ENCODE assay signal across 1 cellular context in genomic region chr15:101652098-101652782, GRCh38.
TF ChIP-seq lines count a peak whose summit lies in the region.

TSS of gene TM2D3 (minus strand) at chr15:101652381. CDS start at chr15:101652361, 20 bp downstream.

TF ChIP-seq in HepG2, 621 proteins besides CTCF, POLR2A, EP300 and RAD21 (continued from another document and continues in another):
- TF ChIP-seq ZBTB4 (CRISPR knock-in tag; IDR thresholded peaks at IDR 0.05; ENCODE audit: borderline replicate concordance), result 0 out of 2 replicates have a peak, but pooled peaks have one; percentile 9
- peak; percentile 96 for TF ChIP-seq SAFB2 (CRISPR knock-in tag; IDR thresholded peaks at IDR 0.05; ENCODE audit: borderline replicate concordance, low read depth)
- TF ChIP-seq ATM (IDR thresholded peaks at IDR 0.05; ENCODE audit: borderline replicate concordance), result no peak
- no peak for TF ChIP-seq ZNF337 (CRISPR knock-in tag; IDR thresholded peaks at IDR 0.05; ENCODE audit: borderline replicate concordance, low read depth)
- peak; percentile 84 for TF ChIP-seq EEA1 (CRISPR knock-in tag; IDR thresholded peaks at IDR 0.05; ENCODE audit: borderline replicate concordance)
- TF ChIP-seq ZNF572 (CRISPR knock-in tag; IDR thresholded peaks at IDR 0.05), result 0 out of 2 replicates have a peak, but pooled peaks have one; percentile 27
- peak; percentile 96 for TF ChIP-seq RBFOX2 (IDR thresholded peaks at IDR 0.05; ENCODE audit: low read depth, low read length)
- TF ChIP-seq ARNT (IDR thresholded peaks at IDR 0.05), result no peak
- 0 out of 4 replicates have a peak, but pooled peaks of 1 of the 2 experiments have one; percentile 11 for TF ChIP-seq REST (IDR thresholded peaks at IDR 0.05; ENCODE audit: borderline replicate concordance in 1 of 2, low read depth in 1 of 2, low read length in 2 of 2)
- TF ChIP-seq CREB1 (IDR thresholded peaks at IDR 0.05), result no peak; the same call in 1 of the 2 replicates
- TF ChIP-seq CREB1 (CRISPR knock-in tag; IDR thresholded peaks at IDR 0.05), result no peak
- TF ChIP-seq MAZ (IDR thresholded peaks at IDR 0.05; ENCODE audit: borderline replicate concordance, low read depth, low read length), result peak; percentile 85; the same call in 1 of the 2 replicates
- TF ChIP-seq MAZ (CRISPR knock-in tag; IDR thresholded peaks at IDR 0.05; ENCODE audit: low read depth), result peak; percentile 94
- TF ChIP-seq ARID3A (IDR thresholded peaks at IDR 0.05; ENCODE audit: low read depth, low read length), result no peak
- peak; percentile 88 for TF ChIP-seq ASH2L (IDR thresholded peaks at IDR 0.05; ENCODE audit: insufficient read length, low read depth, low read length)
- TF ChIP-seq PRPF4 (IDR thresholded peaks at IDR 0.05; ENCODE audit: low read depth, low read length, poor library complexity, severe bottlenecking), result no peak
- no peak for TF ChIP-seq ATF6 (CRISPR knock-in tag; conservative IDR thresholded peaks at IDR 0.05)
- TF ChIP-seq CHD2 (IDR thresholded peaks at IDR 0.05; ENCODE audit: low read depth, low read length), result peak; percentile 64; the same call in 1 of the 2 replicates
- TF ChIP-seq MYPOP (CRISPR knock-in tag; IDR thresholded peaks at IDR 0.05), result peak; percentile 99
- TF ChIP-seq SNAPC5 (CRISPR knock-in tag; IDR thresholded peaks at IDR 0.05; ENCODE audit: borderline replicate concordance), result peak; percentile 59; the same call in 1 of the 2 replicates
- peak; percentile 81; the same call in 1 of the 2 replicates for TF ChIP-seq POLR2AphosphoS5 (IDR thresholded peaks at IDR 0.05; ENCODE audit: low read depth, low read length)
- TF ChIP-seq MIER2 (CRISPR knock-in tag; IDR thresholded peaks at IDR 0.05), result no peak
- peak; percentile 23; the same call in 1 of the 2 replicates for TF ChIP-seq SOX5 (CRISPR knock-in tag; IDR thresholded peaks at IDR 0.05; ENCODE audit: borderline replicate concordance)
- peak; percentile 30; the same call in 1 of the 2 replicates for TF ChIP-seq SP2 (CRISPR knock-in tag; IDR thresholded peaks at IDR 0.05)
- peak; percentile 77; the same call in 1 of the 2 replicates for TF ChIP-seq STAT5B (CRISPR knock-in tag; IDR thresholded peaks at IDR 0.05)
- peak; percentile 72; the same call in 1 of the 2 replicates for TF ChIP-seq ATF2 (CRISPR knock-in tag; IDR thresholded peaks at IDR 0.05)
- peak; percentile 72 for TF ChIP-seq CBFB (CRISPR knock-in tag; IDR thresholded peaks at IDR 0.05)
- peak; percentile 71 for TF ChIP-seq ZNF142 (CRISPR knock-in tag; IDR thresholded peaks at IDR 0.05)
- no peak for TF ChIP-seq ZNF550 (CRISPR knock-in tag; IDR thresholded peaks at IDR 0.05; ENCODE audit: borderline replicate concordance)
- TF ChIP-seq ZBTB39 (CRISPR knock-in tag; IDR thresholded peaks at IDR 0.05), result no peak
- TF ChIP-seq ZNF614 (CRISPR knock-in tag; IDR thresholded peaks at IDR 0.05; ENCODE audit: borderline replicate concordance), result 0 out of 2 replicates have a peak, but pooled peaks have one; percentile 53
- TF ChIP-seq ZNF138 (CRISPR knock-in tag; IDR thresholded peaks at IDR 0.05; ENCODE audit: low read depth), result peak; percentile 37; the same call in 1 of the 2 replicates
- TF ChIP-seq ARHGAP35 (CRISPR knock-in tag; IDR thresholded peaks at IDR 0.05; ENCODE audit: borderline replicate concordance), result 0 out of 2 replicates have a peak, but pooled peaks have one; percentile 24
- 0 out of 2 replicates have a peak, but pooled peaks have one; percentile 67 for TF ChIP-seq NFATC3 (CRISPR knock-in tag; IDR thresholded peaks at IDR 0.05)
